In the genomic region with DNA sequence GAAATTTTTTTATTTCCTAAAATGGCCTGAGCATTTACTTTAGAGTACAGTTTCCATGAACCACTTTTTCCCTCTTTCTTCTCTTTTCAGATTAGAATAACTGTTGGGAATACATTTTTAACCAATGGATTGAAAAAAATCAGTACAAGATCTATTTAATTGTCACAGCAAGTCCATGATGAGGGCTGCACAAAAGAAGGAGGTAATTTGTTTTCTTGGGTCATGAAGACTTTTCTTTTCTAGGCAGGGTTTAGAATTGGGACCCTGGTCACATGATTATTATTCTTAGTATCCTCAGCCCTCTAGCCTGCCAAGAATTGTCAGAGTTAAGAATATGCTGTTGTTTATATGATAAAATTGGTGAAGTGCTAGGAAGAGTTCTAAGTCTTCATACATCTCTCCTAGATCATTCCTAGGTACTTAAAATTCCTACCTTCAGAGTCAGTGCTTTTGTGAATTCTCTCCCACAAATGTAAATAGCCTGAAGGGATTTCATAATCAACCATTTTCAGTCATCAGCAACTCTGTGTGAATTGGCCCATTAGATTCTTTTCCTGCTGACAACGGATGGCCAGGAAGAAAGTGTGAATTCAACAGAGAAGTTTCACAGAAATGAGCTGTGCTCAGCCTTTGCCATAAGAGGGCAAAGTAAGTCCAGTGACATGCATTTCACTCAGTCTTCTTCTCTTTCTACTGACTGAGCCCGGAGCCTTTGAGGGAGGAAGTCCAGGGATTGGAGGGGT, we compare ENCODE assay signal across 8 cellular contexts. TPM values are rescaled to one million over a fixed set of nuclear protein-coding genes. Genes with fewer than 3 reads are reported as not detected.
DNase-seq lines count a peak whose midpoint lies in the region; ATAC-seq and TF ChIP-seq lines count a peak whose summit lies in the region.

No MANE protein-coding gene starts in this region.

- peak; percentile 76 for DNase-seq in ELR (ENCODE audit: low read depth)
- peak; percentile 14 for DNase-seq in kidney epithelial cell (ENCODE audit: low read depth)
- DNase-seq in UCSD-AML1 (lab: John Stamatoyannopoulos, UW; ENCODE audit: unreplicated experiment), result no peak
- DNase-seq in NCI-H524 (lab: John Stamatoyannopoulos, UW), result no peak
- DNase-seq in stimulated activated naive CD8-positive, alpha-beta T cell treated with anti-CD3 and anti-CD28 coated beads, Interleukin-15, Interleukin-2, amounts not matched to agents 100 U/mL and 50 U/mL, for 24 hours, result no peak

- H3K4me3 ChIP-seq in kidney epithelial cell (ENCODE audit: low read depth, low read length), result no peak overlapping the region

- no peaks in the 10 kb centered on the region for H3K36me3 ChIP-seq in kidney epithelial cell (ENCODE audit: control insufficient read depth, insufficient read depth, low read length)

- ATAC-seq in HG02885 (IDR thresholded peaks at IDR 0.05; ENCODE audit: poor library complexity, unreplicated experiment) (peak; percentile 80), GM18868 (IDR thresholded peaks at IDR 0.05; ENCODE audit: unreplicated experiment) (no peak)
- no peak for ATAC-seq in stimulated activated naive CD8-positive, alpha-beta T cell treated with anti-CD3 and anti-CD28 coated beads, Interleukin-15, Interleukin-2, amounts not matched to agents 100 U/mL and 50 U/mL, for 24 hours

- peak; percentile 33 for TF ChIP-seq CTCF in VCaP (conservative IDR thresholded peaks at IDR 0.05)
- TF ChIP-seq CTCF in kidney epithelial cell (IDR thresholded peaks at IDR 0.05; ENCODE audit: insufficient read depth, low read length, poor library complexity, severe bottlenecking), result peak; percentile 1

- no peaks in the 10 kb centered on the region for H3K27me3 ChIP-seq in kidney epithelial cell (ENCODE audit: control insufficient read depth, insufficient read depth, low read length)

- no peak overlapping the region for H3K27ac ChIP-seq in VCaP

RNA-seq across cellular contexts. Expression of a gene that starts 32.4 kb away (rescaled TPM):
- 46.1 and 54.1 TPM in 2 replicates for total RNA-seq in kidney epithelial cell

Comparison
In these comparisons a context has a peak if more than half of its experiments do, and no peak if none do; other contexts are left out.
1. DNase-seq: peak in ELR (single experiment) and kidney epithelial cell (single experiment); none in UCSD-AML1 (single experiment), NCI-H524 (0 of 2) and stimulated activated naive CD8-positive, alpha-beta T cell treated with anti-CD3 and anti-CD28 coated beads, Interleukin-15, Interleukin-2, amounts not matched to agents 100 U/mL and 50 U/mL, for 24 hours (single experiment).